8 cellular contexts compared by ENCODE assay signal in genomic region chrX:20141281-20142220, GRCh38. TPM values are rescaled to one million over a fixed set of nuclear protein-coding genes. Genes with fewer than 3 reads are reported as not detected.
DNase-seq lines count a peak whose midpoint lies in the region; ATAC-seq and TF ChIP-seq lines count a peak whose summit lies in the region.

EIF1AX (minus strand) TSS chrX:20141838; CDS start chrX:20141640, 198 bp downstream.

- in situ Hi-C loops in GM13976 (cut with MboI; ENCODE audit: low sequenced_read_pairs, unreplicated experiment) = no loop called here

- H3K27ac ChIP-seq in heart right ventricle = peak within 1 kb of the TSS in 9 of 10 donors; percentile 78 to 90 (median 89)
- H3K27ac ChIP-seq in upper lobe of right lung = peak within 1 kb of the TSS; percentile 90

- ATAC-seq in HG02870 (IDR thresholded peaks at IDR 0.05; ENCODE audit: unreplicated experiment) (peak; percentile 98), heart right ventricle (peak; percentile 99 to 100 (median 100)), upper lobe of right lung (peak; percentile 100)

- TF ChIP-seq CTCF in GM13976 (IDR thresholded peaks at IDR 0.05; ENCODE audit: borderline replicate concordance, control extremely low read depth, extremely low read depth, insufficient read depth, missing control alignments) = no peak
- TF ChIP-seq CTCF in heart right ventricle (IDR thresholded peaks at IDR 0.05) = no peak
- TF ChIP-seq CTCF in upper lobe of right lung (IDR thresholded peaks at IDR 0.05) = no peak

- intact Hi-C loops in T-helper 1 cell treated with Interleukin-12 subunit alpha and Interleukin-12 subunit beta and Interleukin-4 antibody, amounts not matched to agents 30 ng/mL and 1 ng/mL, for 36 hours (cut with micrococcal nuclease) = loop anchor here (1.0 to 10.0 kb wide), 11 partner anchors 12 to 1717 kb away; partner anchors contain the start of genes BCLAF3, CDKL5, CNKSR2 and PDHA1
- intact Hi-C loops in heart right ventricle (cut with DNase I) (loop anchor here in 1 of 10 donors (10.0 kb wide), 1 partner anchor 123 kb away; the partner anchor contains the start of gene RPS6KA3), posterior vena cava (cut with DNase I) (no loop called here), upper lobe of right lung (cut with DNase I) (no loop called here)

- DNase-seq in GM13976 (ENCODE audit: low spot score) = peak; percentile 92
- DNase-seq in NCI-H146 treated with DMSO at 0.1 percent for 48 hours (lab: John Stamatoyannopoulos, UW; ENCODE audit: unreplicated experiment) = peak; percentile 94
- peak; percentile 97 for DNase-seq in amniotic epithelial cell (ENCODE audit: low read depth)
- DNase-seq in heart right ventricle = peak; percentile 94 to 96
- peak; percentile 99 for DNase-seq in posterior vena cava (ENCODE audit: low spot score)
- peak; percentile 97 for DNase-seq in upper lobe of right lung

- no peaks in the 10 kb centered on the region for H3K9me3 ChIP-seq in heart right ventricle
- no peaks in the 10 kb centered on the region for H3K9me3 ChIP-seq in upper lobe of right lung

- H3K36me3 ChIP-seq in heart right ventricle (peaks cover 0 to 30% (median 5%) of the 10 kb centered on the region in 9 donors), upper lobe of right lung (peaks cover 12% of the 10 kb centered on the region)

- H3K4me3 ChIP-seq in heart right ventricle (peak within 1 kb of the TSS; percentile 75 to 90 (median 80)), upper lobe of right lung (peak within 1 kb of the TSS; percentile 68)

- H3K27me3 ChIP-seq in heart right ventricle (peaks cover 0 to 6% (median 0%) of the 10 kb centered on the region in 7 donors), upper lobe of right lung (no peaks in the 10 kb centered on the region)

- WGBS in heart right ventricle, 2 donors = 0% methylated on average over 32 to 62 of the region's 82 CpGs

- peaks cover 0 to 34% (median 17%) of the 10 kb centered on the region in 9 donors for H3K4me1 ChIP-seq in heart right ventricle
- peaks cover 9% of the 10 kb centered on the region for H3K4me1 ChIP-seq in upper lobe of right lung

RNA-seq across cellular contexts. Expression of gene EIF1AX, which starts in this region (rescaled TPM):
- 46.6 and 47.5 TPM in 2 replicates for total RNA-seq in T-helper 1 cell treated with Interleukin-12 subunit alpha and Interleukin-12 subunit beta and Interleukin-4 antibody, amounts not matched to agents 30 ng/mL and 1 ng/mL, for 36 hours
- total RNA-seq in heart right ventricle = 100 to 1,000 TPM in 1 of 10 donors, 10 to 100 TPM in 9; 46.0 to 107 (median 59.0) TPM
- 10 to 100 TPM; 17.8 to 59.8 TPM for polyA plus RNA-seq in heart right ventricle
- total RNA-seq in posterior vena cava = 100 to 1,000 TPM in 1 of 2 donors, 10 to 100 TPM in 1; 93.5 to 126 TPM
- total RNA-seq in upper lobe of right lung = 59.4 TPM

Comparison
In these comparisons a context has a peak if more than half of its experiments do, and no peak if none do; other contexts are left out.
1. Peak in every context shown above with its lines: DNase-seq, ATAC-seq, H3K4me3 ChIP-seq and H3K27ac ChIP-seq.